In the genomic region with DNA sequence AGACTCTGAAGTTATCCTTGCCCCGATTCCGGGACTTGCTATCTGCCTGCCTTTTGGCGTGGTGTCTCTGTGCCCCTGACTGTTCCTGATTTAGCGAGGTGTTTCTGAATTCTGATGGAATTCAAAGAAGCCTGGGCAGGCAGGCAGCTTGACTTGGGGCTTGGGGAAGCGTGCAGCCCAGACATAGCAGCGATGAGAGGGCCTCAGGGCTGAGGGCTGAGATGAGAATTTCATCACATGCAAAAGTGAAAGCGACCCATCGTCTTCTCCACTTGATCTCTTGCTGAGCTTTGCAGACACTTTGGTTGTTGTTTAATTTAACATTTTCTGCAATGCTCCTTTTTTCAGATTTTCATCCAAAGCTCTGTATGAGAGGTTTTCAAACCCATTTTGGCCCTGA, we compare ENCODE assay signal across 14 cellular contexts. TPM values are rescaled to one million over a fixed set of nuclear protein-coding genes. Genes with fewer than 3 reads are reported as not detected.
DNase-seq lines count a peak whose midpoint lies in the region; ATAC-seq and TF ChIP-seq lines count a peak whose summit lies in the region.
"Had no signal": no experiment of that assay in that cellular context is flagged by ENCODE, and none has a peak within 500 bp of the region (broad histone marks: within the 10 kb centered on the region; RNA-seq: fewer than 3 reads in every experiment).

No MANE protein-coding gene starts in this region.

- POLR2A ChIA-PET in activated CD8-positive, alpha-beta T cell treated with anti-CD3 and anti-CD28 coated beads, Interleukin-2, amount 10 ng/mL, durations not matched to agents 7 days and 5 days (lab: Charles Lee) = interaction anchor here (0.6 kb wide), 1 partner anchor 251 kb away, joined by 3 read pairs; no protein-coding TSS in a partner anchor

- H3K27ac ChIP-seq in right lobe of liver = no peak overlapping the region
- H3K27ac ChIP-seq: gastrocnemius medialis, SJCRH30 had no signal

- DNase-seq in AG20443 (ENCODE audit: low spot score) = peak; percentile 71
- DNase-seq in EH (ENCODE audit: low read depth) = peak; percentile 59
- peak; percentile 22 for DNase-seq in activated CD8-positive, alpha-beta T cell treated with anti-CD3 and anti-CD28 coated beads, Interleukin-2, amount 10 ng/mL, durations not matched to agents 7 days and 5 days
- no peak for DNase-seq in right lobe of liver
- no peak for DNase-seq in NCI-H82 (lab: John Stamatoyannopoulos, UW)
- DNase-seq in NCI-H226 = no peak
- DNase-seq: gastrocnemius medialis, NCI-H1417 treated with DMSO at 0.1 percent for 48 hours, NCI-H524, retina, SJCRH30 had no signal

- no peak overlapping the region for H3K4me3 ChIP-seq in right lobe of liver
- H3K4me3 ChIP-seq: gastrocnemius medialis, SJCRH30 had no signal

- H3K9me3 ChIP-seq in right lobe of liver = no peaks in the 10 kb centered on the region
- H3K9me3 ChIP-seq: gastrocnemius medialis, SJCRH30 had no signal

- no peak for TF ChIP-seq POLR2A in right lobe of liver (IDR thresholded peaks at IDR 0.05)

- no peak overlapping the region for H3K27ac Mint-ChIP-seq in activated CD8-positive, alpha-beta T cell treated with anti-CD3 and anti-CD28 coated beads, Interleukin-2, amount 10 ng/mL, durations not matched to agents 7 days and 5 days
- H3K27ac Mint-ChIP-seq: dendritic cell treated with granulocyte-macrophage colony-stimulating factor and Interleukin-4, amounts not matched to agents 40 ng/mL and 50 ng/mL, for 4 days; WTC11 had no signal

- CTCF ChIA-PET in activated CD8-positive, alpha-beta T cell treated with anti-CD3 and anti-CD28 coated beads, Interleukin-2, amount 10 ng/mL, durations not matched to agents 7 days and 5 days (lab: Charles Lee) = interaction anchor here (1.0 kb wide), 1 partner anchor 12 kb away, joined by 3 read pairs; no protein-coding TSS in a partner anchor

- no peak overlapping the region for H3K4me3 Mint-ChIP-seq in activated CD8-positive, alpha-beta T cell treated with anti-CD3 and anti-CD28 coated beads, Interleukin-2, amount 10 ng/mL, durations not matched to agents 7 days and 5 days
- H3K4me3 Mint-ChIP-seq: dendritic cell treated with granulocyte-macrophage colony-stimulating factor and Interleukin-4, amounts not matched to agents 40 ng/mL and 50 ng/mL, for 4 days; WTC11 had no signal

- intact Hi-C loops in right lobe of liver (cut with DNase I) = no loop called here

- H3K4me1 ChIP-seq in right lobe of liver = peaks cover 0 to 27% (median 0%) of the 10 kb centered on the region in 4 donors
- H3K4me1 ChIP-seq: SJCRH30 had no signal

- WGBS in right lobe of liver (ENCODE audit: insufficient coverage, low coverage, low lambda C conversion rate, missing lambda C conversion rate) = 42% methylated on average over 4 of the region's 8 CpGs

- TF ChIP-seq CTCF in right lobe of liver (IDR thresholded peaks at IDR 0.05) = no peak

- ATAC-seq in activated CD8-positive, alpha-beta T cell treated with anti-CD3 and anti-CD28 coated beads, Interleukin-2, amount 10 ng/mL, durations not matched to agents 7 days and 5 days = peak; percentile 40
- ATAC-seq in right lobe of liver = peak in 3 of 4 donors; percentile 14 to 38 (median 28)
- no peak for ATAC-seq in GM18519 (IDR thresholded peaks at IDR 0.05; ENCODE audit: low FRiP score, unreplicated experiment)
- ATAC-seq: gastrocnemius medialis, WTC11 had no signal

- H3K36me3 Mint-ChIP-seq in activated CD8-positive, alpha-beta T cell treated with anti-CD3 and anti-CD28 coated beads, Interleukin-2, amount 10 ng/mL, durations not matched to agents 7 days and 5 days (ENCODE audit: low read depth) = no peaks in the 10 kb centered on the region

- H3K4me1 Mint-ChIP-seq in activated CD8-positive, alpha-beta T cell treated with anti-CD3 and anti-CD28 coated beads, Interleukin-2, amount 10 ng/mL, durations not matched to agents 7 days and 5 days (ENCODE audit: low read depth) = peaks cover 23% of the 10 kb centered on the region

- no peaks in the 10 kb centered on the region for H3K36me3 ChIP-seq in right lobe of liver
- H3K36me3 ChIP-seq: gastrocnemius medialis had no signal

- H3K27me3 Mint-ChIP-seq in activated CD8-positive, alpha-beta T cell treated with anti-CD3 and anti-CD28 coated beads, Interleukin-2, amount 10 ng/mL, durations not matched to agents 7 days and 5 days (ENCODE audit: low read depth) = peaks cover 83% of the 10 kb centered on the region

- H3K27me3 ChIP-seq in right lobe of liver = no peaks in the 10 kb centered on the region
- H3K27me3 ChIP-seq: gastrocnemius medialis, SJCRH30 had no signal

- H3K9me3 Mint-ChIP-seq in activated CD8-positive, alpha-beta T cell treated with anti-CD3 and anti-CD28 coated beads, Interleukin-2, amount 10 ng/mL, durations not matched to agents 7 days and 5 days (ENCODE audit: insufficient read depth) = no peaks in the 10 kb centered on the region
- H3K9me3 Mint-ChIP-seq: dendritic cell treated with granulocyte-macrophage colony-stimulating factor and Interleukin-4, amounts not matched to agents 40 ng/mL and 50 ng/mL, for 4 days had no signal

RNA-seq across cellular contexts. Expression of gene TCF7L2, which starts 57.8 kb away (rescaled TPM):
- under 1 TPM; 0.26 to 0.42 TPM for total RNA-seq in activated CD8-positive, alpha-beta T cell treated with anti-CD3 and anti-CD28 coated beads, Interleukin-2, amount 10 ng/mL, durations not matched to agents 7 days and 5 days
- 10 to 100 TPM in 5 of 6 experiments, 1 to 10 TPM in 1; 9.4 to 33.2 (median 16.7) TPM for total RNA-seq in right lobe of liver

Comparison
In these comparisons a context has a peak if more than half of its experiments do, and no peak if none do; other contexts are left out.
1. DNase-seq: peak in AG20443 (single experiment), EH (single experiment) and activated CD8-positive, alpha-beta T cell treated with anti-CD3 and anti-CD28 coated beads, Interleukin-2, amount 10 ng/mL, durations not matched to agents 7 days and 5 days (single experiment); none in right lobe of liver (0 of 3), NCI-H82 (single experiment) and NCI-H226 (single experiment).
2. RNA of gene TCF7L2, which starts 57.8 kb away (total RNA-seq): 9.4 to 33.2 TPM in right lobe of liver; 0.26 to 0.42 TPM in activated CD8-positive, alpha-beta T cell treated with anti-CD3 and anti-CD28 coated beads, Interleukin-2, amount 10 ng/mL, durations not matched to agents 7 days and 5 days; every median in the first group is over 4 times any median in the second.